ENCODE assay signal across 20 cellular contexts in genomic region chr11:63235471-63236461, GRCh38. TPM values are rescaled to one million over a fixed set of nuclear protein-coding genes. Genes with fewer than 3 reads are reported as not detected.
"Had no signal": no experiment of that assay in that cellular context is flagged by ENCODE, and none has a peak within 500 bp of the region (broad histone marks: within the 10 kb centered on the region; RNA-seq: fewer than 3 reads in every experiment).

No MANE protein-coding gene starts in this region.

RNA-seq across cellular contexts. Expression of gene SLC22A25, which starts 7.6 kb away (rescaled TPM):
- total RNA-seq: dermis blood vessel endothelial cell, endothelial cell of umbilical vein, epithelial cell of proximal tubule, esophagus muscularis mucosa, fibroblast of lung, foreskin keratinocyte, gastroesophageal sphincter, heart left ventricle, kidney, lung microvascular endothelial cell, mesothelial cell of epicardium, mucosa of descending colon, osteocyte, prostate gland, right atrium auricular region, sciatic nerve, smooth muscle cell, thoracic aorta, tibial nerve, upper lobe of left lung had no signal
- polyA plus RNA-seq: endothelial cell of umbilical vein, fibroblast of lung, foreskin keratinocyte, heart left ventricle, smooth muscle cell had no signal
